ENCODE assay signal across 1 cellular context in the genomic region with DNA sequence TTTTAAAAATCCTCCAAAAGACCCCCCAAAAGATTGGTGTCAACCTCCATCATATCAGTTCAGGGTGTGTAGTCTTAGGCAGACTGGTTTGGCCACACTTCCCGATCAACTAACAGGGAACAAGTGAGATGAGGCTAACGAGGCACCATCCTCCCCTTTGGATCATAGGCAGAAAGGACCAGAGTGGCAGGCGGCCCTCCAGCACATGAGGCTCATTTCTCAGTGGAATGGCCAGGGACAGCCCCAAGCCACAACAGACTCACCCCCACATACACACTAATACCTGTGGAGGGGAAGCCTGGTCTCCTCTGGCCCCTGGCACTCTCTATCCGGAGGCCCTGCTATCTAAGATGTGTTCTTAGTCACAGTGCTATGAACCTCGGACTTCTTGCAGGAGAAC.
TF ChIP-seq lines count a peak whose summit lies in the region.

No MANE protein-coding gene starts in this region.

TF ChIP-seq in GM23338, 12 proteins besides CTCF, POLR2A, EP300 and RAD21 (continued from another document):
- TF ChIP-seq ZNF462 (CRISPR knock-in tag; IDR thresholded peaks at IDR 0.05) (no peak), ZNF331 (CRISPR knock-in tag; IDR thresholded peaks at IDR 0.05; ENCODE audit: low read depth) (no peak), JUNB (IDR thresholded peaks at IDR 0.05; ENCODE audit: unreplicated experiment) (no peak), EZH2phosphoT487 (IDR thresholded peaks at IDR 0.05; ENCODE audit: unreplicated experiment) (no peak), NANOG (IDR thresholded peaks at IDR 0.05; ENCODE audit: borderline replicate concordance) (no peak), STAT1 (IDR thresholded peaks at IDR 0.05; ENCODE audit: unreplicated experiment) (no peak)
- TF ChIP-seq, protein P1, sequence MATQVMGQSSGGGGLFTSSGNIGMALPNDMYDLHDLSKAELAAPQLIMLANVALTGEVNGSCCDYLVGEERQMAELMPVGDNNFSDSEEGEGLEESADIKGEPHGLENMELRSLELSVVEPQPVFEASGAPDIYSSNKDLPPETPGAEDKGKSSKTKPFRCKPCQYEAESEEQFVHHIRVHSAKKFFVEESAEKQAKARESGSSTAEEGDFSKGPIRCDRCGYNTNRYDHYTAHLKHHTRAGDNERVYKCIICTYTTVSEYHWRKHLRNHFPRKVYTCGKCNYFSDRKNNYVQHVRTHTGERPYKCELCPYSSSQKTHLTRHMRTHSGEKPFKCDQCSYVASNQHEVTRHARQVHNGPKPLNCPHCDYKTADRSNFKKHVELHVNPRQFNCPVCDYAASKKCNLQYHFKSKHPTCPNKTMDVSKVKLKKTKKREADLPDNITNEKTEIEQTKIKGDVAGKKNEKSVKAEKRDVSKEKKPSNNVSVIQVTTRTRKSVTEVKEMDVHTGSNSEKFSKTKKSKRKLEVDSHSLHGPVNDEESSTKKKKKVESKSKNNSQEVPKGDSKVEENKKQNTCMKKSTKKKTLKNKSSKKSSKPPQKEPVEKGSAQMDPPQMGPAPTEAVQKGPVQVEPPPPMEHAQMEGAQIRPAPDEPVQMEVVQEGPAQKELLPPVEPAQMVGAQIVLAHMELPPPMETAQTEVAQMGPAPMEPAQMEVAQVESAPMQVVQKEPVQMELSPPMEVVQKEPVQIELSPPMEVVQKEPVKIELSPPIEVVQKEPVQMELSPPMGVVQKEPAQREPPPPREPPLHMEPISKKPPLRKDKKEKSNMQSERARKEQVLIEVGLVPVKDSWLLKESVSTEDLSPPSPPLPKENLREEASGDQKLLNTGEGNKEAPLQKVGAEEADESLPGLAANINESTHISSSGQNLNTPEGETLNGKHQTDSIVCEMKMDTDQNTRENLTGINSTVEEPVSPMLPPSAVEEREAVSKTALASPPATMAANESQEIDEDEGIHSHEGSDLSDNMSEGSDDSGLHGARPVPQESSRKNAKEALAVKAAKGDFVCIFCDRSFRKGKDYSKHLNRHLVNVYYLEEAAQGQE (IDR thresholded peaks at IDR 0.05; ENCODE audit: unreplicated experiment), result no peak
